8 cellular contexts compared by ENCODE assay signal in the genomic region with DNA sequence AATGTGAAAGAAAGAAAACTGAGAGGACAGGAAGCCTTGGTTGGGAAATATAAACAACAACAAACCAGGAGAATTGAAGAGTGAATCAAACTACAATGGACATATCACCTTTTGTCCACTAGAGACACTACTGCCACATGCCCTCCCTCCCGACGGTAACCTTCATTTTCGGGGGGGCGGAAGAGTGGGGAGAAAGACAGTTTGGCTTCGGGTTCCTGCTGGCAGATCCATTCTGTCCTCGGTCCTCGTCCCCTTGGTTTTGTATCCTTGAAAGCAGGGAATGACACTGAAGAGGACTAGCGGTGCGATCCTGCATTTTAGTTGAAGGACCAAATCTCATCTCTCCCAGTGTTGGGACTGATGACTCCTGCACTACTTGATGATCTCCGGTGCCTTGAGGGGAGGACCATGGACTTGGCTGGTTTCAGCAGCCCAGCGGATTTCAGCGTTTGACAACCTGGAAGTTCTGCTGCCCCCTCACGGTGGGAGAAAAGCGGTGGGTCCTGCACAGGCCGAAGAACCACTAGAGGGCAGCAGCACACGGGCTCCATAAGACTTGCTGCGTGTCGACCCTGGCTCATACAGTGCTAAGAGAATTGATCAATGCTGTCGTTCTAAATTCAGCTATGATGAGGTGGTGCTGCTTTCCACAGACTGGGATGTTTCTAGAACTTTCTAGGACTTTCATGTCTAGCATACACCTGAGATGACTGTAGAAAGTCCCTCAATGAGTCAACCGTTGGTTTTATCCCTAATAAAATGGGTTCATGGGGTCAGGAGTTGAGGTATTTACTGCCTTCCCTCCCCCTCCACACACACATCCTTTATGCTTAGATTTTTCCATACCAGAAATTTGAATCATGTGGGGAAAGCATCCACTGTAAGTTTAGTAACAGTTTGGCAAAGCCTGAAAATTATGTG. TPM values are rescaled to one million over a fixed set of nuclear protein-coding genes. Genes with fewer than 3 reads are reported as not detected.
A peak's percentile ranks its signal among the peaks of the same experiment; 100 is the strongest.
DNase-seq lines count a peak whose midpoint lies in the region; ATAC-seq and TF ChIP-seq lines count a peak whose summit lies in the region.

No MANE protein-coding gene starts in this region.

- H3K9me3 ChIP-seq in BLaER1 treated with 17β-estradiol and CSF1 and Interleukin-3, amounts not matched to agents 10 nM and 100 nM (replicated peaks in 1 of 11), result no peaks in the 10 kb centered on the region
- H3K9me3 ChIP-seq in colonic mucosa, result no peaks in the 10 kb centered on the region

- peak; percentile 100 for TF ChIP-seq CTCF in colonic mucosa (IDR thresholded peaks at IDR 0.05)

- peak overlapping the region; percentile 44 to 64 (median 52); a peak in 17 of 20 replicates for H3K4me3 ChIP-seq in BLaER1 treated with 17β-estradiol and CSF1 and Interleukin-3, amounts not matched to agents 10 nM and 100 nM
- H3K4me3 ChIP-seq in colonic mucosa, result peak overlapping the region; percentile 38

- DNase-seq in NCI-H524 (lab: John Stamatoyannopoulos, UW) (peak; percentile 93 to 97), colonic mucosa (peak; percentile 90), left colon (peak; percentile 85 to 94)
- DNase-seq in activated CD4-positive, alpha-beta T cell treated with anti-CD3 and anti-CD28 coated beads for 4 hours, result peak; percentile 89 to 91
- DNase-seq in stimulated activated CD4-positive, alpha-beta T cell treated with anti-CD3 and anti-CD28 coated beads, Interleukin-1b, Interleukin-23, amount 100 ng/mL, for 48 hours, result peak; percentile 85

- peak overlapping the region; percentile 7 to 75 (median 62); a peak in 20 of 22 replicates for H3K9ac ChIP-seq in BLaER1 treated with 17β-estradiol and CSF1 and Interleukin-3, amounts not matched to agents 10 nM and 100 nM
- H3K9ac ChIP-seq in colonic mucosa (ENCODE audit: low read depth in 2 of 2, low read length in 2 of 2), result peak overlapping the region in 1 of 2 donors; percentile 87

- ATAC-seq in GM19328 (IDR thresholded peaks at IDR 0.05; ENCODE audit: unreplicated experiment) (peak; percentile 93), HG03460 (IDR thresholded peaks at IDR 0.05; ENCODE audit: unreplicated experiment) (peak; percentile 92), left colon (peak; percentile 95)

- peaks cover 0 to 13% (median 0%) of the 10 kb centered on the region in 11 experiments; a peak in 4 of 22 replicates for H3K36me3 ChIP-seq in BLaER1 treated with 17β-estradiol and CSF1 and Interleukin-3, amounts not matched to agents 10 nM and 100 nM
- H3K36me3 ChIP-seq in colonic mucosa, result no peaks in the 10 kb centered on the region

- H4K20me1 ChIP-seq in BLaER1 treated with 17β-estradiol and CSF1 and Interleukin-3, amounts not matched to agents 10 nM and 100 nM, result no peaks in the 10 kb centered on the region

- peak overlapping the region in 10 of 11 experiments; percentile 26 to 70 (median 50); a peak in 16 of 22 replicates for H3K27ac ChIP-seq in BLaER1 treated with 17β-estradiol and CSF1 and Interleukin-3, amounts not matched to agents 10 nM and 100 nM
- peak overlapping the region; percentile 59 for H3K27ac ChIP-seq in colonic mucosa

- H3K27me3 ChIP-seq in BLaER1 treated with 17β-estradiol and CSF1 and Interleukin-3, amounts not matched to agents 10 nM and 100 nM, result no peaks in the 10 kb centered on the region
- H3K27me3 ChIP-seq in colonic mucosa, result no peaks in the 10 kb centered on the region

- intact Hi-C loops in colonic mucosa (cut with DNase I) (loop anchor here (5.0 to 10.0 kb wide), 3 partner anchors 33 to 282 kb away; no protein-coding TSS in a partner anchor), left colon (cut with DNase I, micrococcal nuclease) (no loop called here)

- H3K4me1 ChIP-seq in BLaER1 treated with 17β-estradiol and CSF1 and Interleukin-3, amounts not matched to agents 10 nM and 100 nM, result peaks cover 5 to 31% (median 23%) of the 10 kb centered on the region in 10 experiments; a peak in 17 of 20 replicates
- no peaks in the 10 kb centered on the region for H3K4me1 ChIP-seq in colonic mucosa

- H3K4me2 ChIP-seq in BLaER1 treated with 17β-estradiol and CSF1 and Interleukin-3, amounts not matched to agents 10 nM and 100 nM, result peak overlapping the region; percentile 63 to 86 (median 74)

RNA-seq across cellular contexts. Expression of a gene that starts 15.1 kb away (rescaled TPM):
- total RNA-seq in colonic mucosa, result 10 to 100 TPM; 21.8 to 23.5 TPM
- 10 to 100 TPM; 21.4 to 26.7 TPM for total RNA-seq in left colon

Comparison
In these comparisons a context has a peak if more than half of its experiments do, and no peak if none do; other contexts are left out.
1. Peak in every context shown above with its lines: DNase-seq, ATAC-seq, H3K4me3 ChIP-seq and H3K27ac ChIP-seq.